In the genomic region with DNA sequence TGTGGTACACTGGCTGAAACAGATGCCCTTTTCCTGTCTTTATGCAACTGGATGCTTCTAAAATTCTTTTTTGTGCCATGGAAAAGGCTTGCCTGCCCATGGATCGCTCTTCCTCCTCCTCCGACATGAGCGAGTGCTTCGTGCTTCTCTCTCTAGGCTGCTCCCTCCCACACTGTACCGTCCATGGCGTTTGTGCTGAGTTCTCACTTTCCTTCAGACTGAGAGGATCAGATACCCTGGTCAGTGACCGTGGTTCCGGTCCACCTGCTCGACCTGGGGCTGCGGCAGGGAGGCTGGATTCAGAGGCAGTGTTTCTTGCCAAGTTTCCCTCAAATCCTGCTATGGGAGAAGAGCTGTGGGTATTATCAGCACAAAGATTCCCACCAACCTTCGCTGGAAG, we compare ENCODE assay signal across 26 cellular contexts. TPM values are rescaled to one million over a fixed set of nuclear protein-coding genes. Genes with fewer than 3 reads are reported as not detected.
DNase-seq lines count a peak whose midpoint lies in the region; ATAC-seq, FAIRE-seq and TF ChIP-seq lines count a peak whose summit lies in the region.
"Had no signal": no experiment of that assay in that cellular context is flagged by ENCODE, and none has a peak within 500 bp of the region (broad histone marks: within the 10 kb centered on the region; RNA-seq: fewer than 3 reads in every experiment).

No MANE protein-coding gene starts in this region.

- H3K27ac ChIP-seq in neuronal stem cell (replicated peaks; ENCODE audit: low read length) = no peak overlapping the region
- H3K27ac ChIP-seq: C4-2B, KMS-11, PC-9, SK-N-MC had no signal

- H2AK5ac ChIP-seq in neuronal stem cell (ENCODE audit: low read depth, low read length) = no peak overlapping the region

- H3K4ac ChIP-seq in neuronal stem cell (ENCODE audit: low read length) = no peak overlapping the region

- H4K91ac ChIP-seq in neuronal stem cell (ENCODE audit: low read depth, low read length, poor library complexity) = no peak overlapping the region

- ATAC-seq in GM18511 (IDR thresholded peaks at IDR 0.05; ENCODE audit: unreplicated experiment) (peak; percentile 68), HG02588 (IDR thresholded peaks at IDR 0.05; ENCODE audit: unreplicated experiment) (no peak)
- no peak for ATAC-seq in naive thymus-derived CD8-positive, alpha-beta T cell

- H3K4me2 ChIP-seq in neuronal stem cell (ENCODE audit: insufficient read depth, low read length, poor library complexity, severe bottlenecking) (no peak overlapping the region), skeletal muscle satellite cell (ENCODE audit: low read length) (peak overlapping the region; percentile 1)
- H3K4me2 ChIP-seq: KMS-11, PC-9 had no signal

- H3K9me3 Mint-ChIP-seq in naive thymus-derived CD8-positive, alpha-beta T cell = peaks cover 0 to 9% (median 0%) of the 10 kb centered on the region in 9 donors
- H3K9me3 Mint-ChIP-seq: CD8-positive, alpha-beta memory T cell had no signal

- no peak overlapping the region for H3K4me3 ChIP-seq in neuronal stem cell (ENCODE audit: low read length in 2 of 2)
- no peak overlapping the region for H3K4me3 ChIP-seq in skeletal muscle satellite cell (ENCODE audit: low read length)
- H3K4me3 ChIP-seq: PC-9, SK-N-MC had no signal

- no peaks in the 10 kb centered on the region for H3K4me1 ChIP-seq in neuronal stem cell (ENCODE audit: control insufficient read depth in 2 of 2, insufficient read depth in 1 of 2, low read depth in 1 of 2, low read length in 2 of 2)
- peaks cover 36% of the 10 kb centered on the region for H3K4me1 ChIP-seq in skeletal muscle satellite cell (ENCODE audit: control insufficient read depth, insufficient read depth, low read length)

- H3K23ac ChIP-seq in neuronal stem cell (ENCODE audit: low read depth, low read length, poor library complexity) = no peak overlapping the region

- H3K4me3 Mint-ChIP-seq in naive thymus-derived CD8-positive, alpha-beta T cell = no peak overlapping the region
- H3K4me3 Mint-ChIP-seq: CD8-positive, alpha-beta memory T cell had no signal

- no peak overlapping the region for H3K18ac ChIP-seq in neuronal stem cell (ENCODE audit: low read length)

- peaks cover 0 to 9% (median 0%) of the 10 kb centered on the region in 3 donors for H3K36me3 Mint-ChIP-seq in naive thymus-derived CD8-positive, alpha-beta T cell
- H3K36me3 Mint-ChIP-seq: CD8-positive, alpha-beta memory T cell had no signal

- peaks cover 0 to 5% of the 10 kb centered on the region in 2 donors for H3K9me3 ChIP-seq in neuronal stem cell (replicated peaks in 1 of 2; ENCODE audit: control insufficient read depth in 2 of 2, insufficient read depth in 1 of 2, low read depth in 1 of 2, low read length in 2 of 2)
- H3K9me3 ChIP-seq in skeletal muscle satellite cell (replicated peaks; ENCODE audit: low read length) = no peaks in the 10 kb centered on the region

- H3K27me3 ChIP-seq in neuronal stem cell (ENCODE audit: control insufficient read depth in 3 of 3, insufficient read depth in 3 of 3, low read depth in 1 of 3, low read length in 3 of 3) (no peaks in the 10 kb centered on the region), skeletal muscle satellite cell (ENCODE audit: control insufficient read depth, insufficient read depth, low read length) (no peaks in the 10 kb centered on the region)

- DNase-seq in cerebellar cortex (ENCODE audit: low spot score) = peak; percentile 18
- no peak for DNase-seq in neuronal stem cell (ENCODE audit: low spot score)
- DNase-seq in GM12892 (ENCODE audit: insufficient read length) = no peak
- no peak for DNase-seq in naive thymus-derived CD8-positive, alpha-beta T cell
- DNase-seq: Calu3; CD8-positive, alpha-beta memory T cell; DMS153; H7; NCI-H1105; NCI-H146; NCI-H2029; NCI-H2227 treated with DMSO at 0.1 percent for 48 hours; NCI-H510A; NCI-H748 treated with DMSO at 0.1 percent for 48 hours; PC-9; RPMI8226; SHP77 had no signal

- H2BK12ac ChIP-seq in neuronal stem cell (ENCODE audit: low read length) = no peak overlapping the region

- H3K9ac ChIP-seq in neuronal stem cell (ENCODE audit: low read depth, low read length, poor library complexity) (no peak overlapping the region), skeletal muscle satellite cell (ENCODE audit: low read depth, low read length) (no peak overlapping the region)
- H3K9ac ChIP-seq: KMS-11 had no signal

- no CpG with 5 or more reads among the region's 11 CpGs for WGBS in neuronal stem cell (ENCODE audit: extremely low coverage in 2 of 2, insufficient read length in 2 of 2, insufficient replicate concordance in 1 of 2), 2 donors

- H2BK15ac ChIP-seq in neuronal stem cell (ENCODE audit: low read length) = no peak overlapping the region

- H3K36me3 ChIP-seq in neuronal stem cell (replicated peaks in 1 of 2; ENCODE audit: control insufficient read depth in 2 of 2, insufficient read depth in 2 of 2, low read length in 2 of 2) (no peaks in the 10 kb centered on the region), skeletal muscle satellite cell (ENCODE audit: insufficient read depth, low read length) (no peaks in the 10 kb centered on the region)

- peaks cover 0 to 3% (median 0%) of the 10 kb centered on the region in 4 donors for H3K4me1 Mint-ChIP-seq in naive thymus-derived CD8-positive, alpha-beta T cell

- H3K27ac Mint-ChIP-seq in naive thymus-derived CD8-positive, alpha-beta T cell = no peak overlapping the region

- no peaks in the 10 kb centered on the region for H3K79me1 ChIP-seq in neuronal stem cell (ENCODE audit: low read depth, low read length)

- H2BK5ac ChIP-seq in neuronal stem cell (ENCODE audit: low read length) = no peak overlapping the region

- H2AFZ ChIP-seq in neuronal stem cell (ENCODE audit: low read length) = peak overlapping the region; percentile 43
- H2AFZ ChIP-seq: PC-9 had no signal

- FAIRE-seq in GM12892 (lab: Jason Lieb, UNC) = no peak
- FAIRE-seq: A204.1, G401.6 had no signal

- H2BK120ac ChIP-seq in neuronal stem cell (ENCODE audit: low read depth, low read length) = no peak overlapping the region

- POLR2A ChIA-PET in naive thymus-derived CD8-positive, alpha-beta T cell (lab: Charles Lee) = no interaction called here

- H3K14ac ChIP-seq in neuronal stem cell (ENCODE audit: low read length) = no peak overlapping the region

- peaks cover 8 to 21% (median 16%) of the 10 kb centered on the region in 5 donors for H3K27me3 Mint-ChIP-seq in naive thymus-derived CD8-positive, alpha-beta T cell

- no peak for TF ChIP-seq POLR2A in GM12892 (IDR thresholded peaks at IDR 0.05; ENCODE audit: low read depth, low read length)

- H4K8ac ChIP-seq in neuronal stem cell (ENCODE audit: low read depth, low read length) = no peak overlapping the region

RNA-seq across cellular contexts. Expression of a gene that starts 10.2 kb away (rescaled TPM):
- not detected for polyA plus RNA-seq in neuronal stem cell (2013, experiment 1 of 2)
- not detected for polyA plus RNA-seq in neuronal stem cell (2013, experiment 2 of 2)
- not detected in 2 replicates for total RNA-seq in skeletal muscle satellite cell (2012; rRNA removed)
- polyA plus RNA-seq in GM12892 (2012; ENCODE audit: missing spikeins) = not detected
- total RNA-seq in naive thymus-derived CD8-positive, alpha-beta T cell = not detected
- polyA plus RNA-seq in naive thymus-derived CD8-positive, alpha-beta T cell = 1 to 10 TPM in 1 of 3 donors, not detected in 2; 1.6 TPM
- total RNA-seq: Calu3; CD8-positive, alpha-beta memory T cell; H7; HT1080; PC-9 had no signal
- polyA plus RNA-seq: CD8-positive, alpha-beta memory T cell had no signal

RNA-seq across cellular contexts. Expression of a gene that starts 12.4 kb away (rescaled TPM):
- polyA plus RNA-seq in neuronal stem cell (2013, experiment 1 of 2) = not detected
- polyA plus RNA-seq in neuronal stem cell (2013, experiment 2 of 2) = not detected
- not detected in 2 replicates for total RNA-seq in skeletal muscle satellite cell (2012; rRNA removed)
- polyA plus RNA-seq in GM12892 (2012; ENCODE audit: missing spikeins) = not detected
- total RNA-seq in naive thymus-derived CD8-positive, alpha-beta T cell = not detected
- polyA plus RNA-seq in naive thymus-derived CD8-positive, alpha-beta T cell = under 1 TPM in 1 of 3 donors, not detected in 2; 0.29 TPM
- total RNA-seq: Calu3; CD8-positive, alpha-beta memory T cell; H7; HT1080; PC-9 had no signal
- polyA plus RNA-seq: CD8-positive, alpha-beta memory T cell had no signal
